Comparison of ENCODE assay signal across 3 cellular contexts in genomic region chr19:47239152-47239551, GRCh38.
TF ChIP-seq lines count a peak whose summit lies in the region.

No MANE protein-coding gene starts in this region.

TF ChIP-seq in IMR-90, 13 proteins besides CTCF, POLR2A, EP300 and RAD21:
- TF ChIP-seq MXI1 (IDR thresholded peaks at IDR 0.05; ENCODE audit: borderline replicate concordance, low read depth, low read length) (no peak), BHLHE40 (IDR thresholded peaks at IDR 0.05; ENCODE audit: low read depth, low read length) (no peak), FOS (IDR thresholded peaks at IDR 0.05; ENCODE audit: low read depth, low read length) (no peak), NFE2L2 (IDR thresholded peaks at IDR 0.05; ENCODE audit: low read depth, low read length) (no peak), CHD1 (IDR thresholded peaks at IDR 0.05; ENCODE audit: low read depth, low read length) (no peak), RFX5 (IDR thresholded peaks at IDR 0.05; ENCODE audit: low read depth, low read length) (no peak), USF2 (IDR thresholded peaks at IDR 0.05; ENCODE audit: low read depth, low read length) (no peak), SMC3 (IDR thresholded peaks at IDR 0.05; ENCODE audit: low read depth, low read length) (no peak), CEBPB (IDR thresholded peaks at IDR 0.05; ENCODE audit: low read depth, low read length) (no peak), RCOR1 (IDR thresholded peaks at IDR 0.05; ENCODE audit: insufficient replicate concordance, low read length) (no peak), ELK1 (IDR thresholded peaks at IDR 0.05; ENCODE audit: borderline replicate concordance, low read depth, low read length) (no peak), MAZ (IDR thresholded peaks at IDR 0.05; ENCODE audit: borderline replicate concordance, low read depth, low read length) (no peak), MAFK (IDR thresholded peaks at IDR 0.05; ENCODE audit: low read depth, low read length) (no peak)

TF ChIP-seq in H1, 55 proteins besides CTCF, POLR2A, EP300 and RAD21:
- TF ChIP-seq SRF (IDR thresholded peaks at IDR 0.05; ENCODE audit: low read depth, low read length), result no peak

TF ChIP-seq in HEK293T, 16 proteins besides CTCF, POLR2A, EP300 and RAD21:
- TF ChIP-seq FOXK2 (IDR thresholded peaks at IDR 0.05) (no peak), NFRKB (IDR thresholded peaks at IDR 0.05) (no peak), BHLHE40 (IDR thresholded peaks at IDR 0.05; ENCODE audit: borderline replicate concordance) (no peak), L3MBTL2 (conservative IDR thresholded peaks at IDR 0.05) (no peak)
- TF ChIP-seq, protein P1, sequence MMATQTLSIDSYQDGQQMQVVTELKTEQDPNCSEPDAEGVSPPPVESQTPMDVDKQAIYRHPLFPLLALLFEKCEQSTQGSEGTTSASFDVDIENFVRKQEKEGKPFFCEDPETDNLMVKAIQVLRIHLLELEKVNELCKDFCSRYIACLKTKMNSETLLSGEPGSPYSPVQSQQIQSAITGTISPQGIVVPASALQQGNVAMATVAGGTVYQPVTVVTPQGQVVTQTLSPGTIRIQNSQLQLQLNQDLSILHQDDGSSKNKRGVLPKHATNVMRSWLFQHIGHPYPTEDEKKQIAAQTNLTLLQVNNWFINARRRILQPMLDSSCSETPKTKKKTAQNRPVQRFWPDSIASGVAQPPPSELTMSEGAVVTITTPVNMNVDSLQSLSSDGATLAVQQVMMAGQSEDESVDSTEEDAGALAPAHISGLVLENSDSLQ (IDR thresholded peaks at IDR 0.05), result no peak
